ENCODE assay signal across 20 cellular contexts in the genomic region with DNA sequence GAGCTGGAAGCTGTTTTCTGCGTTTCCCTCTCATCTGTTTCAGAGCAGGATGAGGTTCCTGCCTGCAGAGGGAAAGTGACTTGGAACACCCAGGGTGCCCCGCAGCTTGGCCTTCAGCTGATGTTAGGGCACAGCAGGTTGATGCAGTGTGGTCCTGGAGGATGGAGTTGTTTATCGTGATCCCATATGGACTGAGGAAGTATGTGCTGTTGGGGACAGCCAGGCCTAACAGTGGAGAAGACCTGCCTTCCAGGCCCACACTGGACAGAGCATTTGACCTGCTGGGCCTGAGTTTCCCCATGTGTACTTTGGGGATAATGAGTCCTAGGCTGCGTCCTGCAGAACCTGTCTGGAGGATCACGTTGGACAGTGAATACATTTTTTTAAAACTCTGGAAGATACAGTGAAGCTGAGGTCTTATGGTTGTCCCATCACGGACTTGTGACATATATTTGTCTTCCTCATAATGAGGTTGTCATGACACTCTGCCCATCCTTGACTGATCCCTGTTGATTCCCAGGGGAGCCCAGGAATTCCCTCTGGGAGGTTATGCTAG. TPM values are rescaled to one million over a fixed set of nuclear protein-coding genes. Genes with fewer than 3 reads are reported as not detected.
DNase-seq lines count a peak whose midpoint lies in the region; ATAC-seq and TF ChIP-seq lines count a peak whose summit lies in the region.
"Had no signal": no experiment of that assay in that cellular context is flagged by ENCODE, and none has a peak within 500 bp of the region (broad histone marks: within the 10 kb centered on the region; RNA-seq: fewer than 3 reads in every experiment).

No MANE protein-coding gene starts in this region.

- H3K4me1 Mint-ChIP-seq in neural progenitor cell: peaks cover 28% of the 10 kb centered on the region

- H3K36me3 Mint-ChIP-seq in neural progenitor cell: peaks cover 2% of the 10 kb centered on the region

- peak; percentile 45 for DNase-seq in activated effector memory CD4-positive, alpha-beta T cell treated with anti-CD3 and anti-CD28 coated beads, Interleukin-2, amount 50 U/mL, for 16 hours
- no peak for DNase-seq in activated effector memory CD4-positive, alpha-beta T cell treated with Interleukin-2 at 50 U/mL for 16 hours
- peak; percentile 18 for DNase-seq in islet precursor cell
- DNase-seq in neural progenitor cell (ENCODE audit: low spot score): no peak
- DNase-seq in left colon: no peak
- no peak for DNase-seq in activated T-cell treated with anti-CD3 and anti-CD28 coated beads, Interleukin-2, amount 50 U/mL, for 48 hours
- DNase-seq in SK-N-DZ (ENCODE audit: low spot score): no peak
- DNase-seq: DMS79 treated with DMSO at 0.1 percent for 48 hours, KG1, NCI-H1417 treated with DMSO at 0.1 percent for 48 hours, NCI-H1930, NCI-H446, NCI-H69, SHP77 treated with DMSO at 0.1 percent for 48 hours had no signal

- no peaks in the 10 kb centered on the region for H4K20me1 ChIP-seq in neural progenitor cell (ENCODE audit: low read depth)

- no peaks in the 10 kb centered on the region for H3K9me3 Mint-ChIP-seq in neural progenitor cell

- ATAC-seq in left colon (no peak), GM18520 (IDR thresholded peaks at IDR 0.05; ENCODE audit: unreplicated experiment) (no peak)

- peaks cover 24% of the 10 kb centered on the region for H3K4me1 ChIP-seq in neural progenitor cell

- intact Hi-C loops in left colon (cut with DNase I, micrococcal nuclease): no loop called here

- no peak overlapping the region for H3K4me3 Mint-ChIP-seq in neural progenitor cell

- H3K4me2 ChIP-seq in neural progenitor cell: peak overlapping the region; percentile 61

- H3K9me3 ChIP-seq in neural progenitor cell (ENCODE audit: low read depth): no peaks in the 10 kb centered on the region

- TF ChIP-seq CTCF in neural progenitor cell (IDR thresholded peaks at IDR 0.05): no peak

- no peaks in the 10 kb centered on the region for H3K36me3 ChIP-seq in neural progenitor cell

- peaks cover 13% of the 10 kb centered on the region for H3F3A ChIP-seq in neural progenitor cell (ENCODE audit: low read depth)

- no peak overlapping the region for H3K9ac ChIP-seq in neural progenitor cell

- H3K27me3 ChIP-seq in neural progenitor cell: no peaks in the 10 kb centered on the region

- peaks cover 15% of the 10 kb centered on the region for H3K27me3 Mint-ChIP-seq in neural progenitor cell (ENCODE audit: insufficient read depth, low read depth)

- H3K27ac Mint-ChIP-seq in neural progenitor cell: no peak overlapping the region

- H2AFZ ChIP-seq in neural progenitor cell (replicated peaks): peak overlapping the region; percentile 1

- no peak overlapping the region for H3K4me3 ChIP-seq in neural progenitor cell

- peak overlapping the region; percentile 8 for H3K27ac ChIP-seq in neural progenitor cell

- no peaks in the 10 kb centered on the region for H3K79me2 ChIP-seq in neural progenitor cell (ENCODE audit: low read depth)

RNA-seq across cellular contexts. Expression of a gene that starts 9.1 kb away (rescaled TPM):
- total RNA-seq in neural progenitor cell (ENCODE audit: low replicate concordance): not detected in 2 replicates
- total RNA-seq in left colon: not detected
- polyA plus RNA-seq in SK-N-DZ (2014; cell fraction: cytosol; rRNA removed): not detected in 2 replicates
- polyA plus RNA-seq in SK-N-DZ (2014; cell fraction: nucleus; rRNA removed): not detected in 2 replicates
- total RNA-seq: A172, G401, H4, RPMI7951 had no signal
- polyA plus RNA-seq: BJ had no signal

RNA-seq across cellular contexts. Expression of a gene that starts 12.8 kb away (rescaled TPM):
- total RNA-seq in neural progenitor cell (ENCODE audit: low replicate concordance) (0.13 and 0.43 TPM in 2 replicates), left colon (100 to 1,000 TPM; 185 to 197 TPM)
- polyA plus RNA-seq in SK-N-DZ (2014; cell fraction: cytosol; rRNA removed): not detected in 2 replicates
- not detected in 2 replicates for polyA plus RNA-seq in SK-N-DZ (2014; cell fraction: nucleus; rRNA removed)
- total RNA-seq: G401 had no signal

RNA-seq across cellular contexts. Expression of a gene that starts 52.5 kb away (rescaled TPM):
- not detected in 2 replicates for total RNA-seq in neural progenitor cell (ENCODE audit: low replicate concordance)
- 1 to 10 TPM; 1.6 to 1.7 TPM for total RNA-seq in left colon
- polyA plus RNA-seq in SK-N-DZ (2014; cell fraction: cytosol; rRNA removed): not detected in 2 replicates
- not detected in 2 replicates for polyA plus RNA-seq in SK-N-DZ (2014; cell fraction: nucleus; rRNA removed)
- total RNA-seq: A172, G401 had no signal
- polyA plus RNA-seq: BJ had no signal

Comparison
In these comparisons a context has a peak if more than half of its experiments do, and no peak if none do; other contexts are left out.
1. DNase-seq: peak in activated effector memory CD4-positive, alpha-beta T cell treated with anti-CD3 and anti-CD28 coated beads, Interleukin-2, amount 50 U/mL, for 16 hours (single experiment) and islet precursor cell (single experiment); none in activated effector memory CD4-positive, alpha-beta T cell treated with Interleukin-2 at 50 U/mL for 16 hours (single experiment), neural progenitor cell (single experiment), left colon (0 of 2), activated T-cell treated with anti-CD3 and anti-CD28 coated beads, Interleukin-2, amount 50 U/mL, for 48 hours (0 of 2) and SK-N-DZ (single experiment).
2. RNA of a gene that starts 12.8 kb away (total RNA-seq): 185 to 197 TPM in left colon; 0.13 to 0.43 TPM in neural progenitor cell; every median in the first group is over 100 times any median in the second.